In genomic region chr19:50817941-50818858, GRCh38 we compare ENCODE assay signal across 8 cellular contexts. TPM values are rescaled to one million over a fixed set of nuclear protein-coding genes. Genes with fewer than 3 reads are reported as not detected.
A peak's percentile ranks its signal among the peaks of the same experiment; 100 is the strongest.
DNase-seq lines count a peak whose midpoint lies in the region; ATAC-seq lines count a peak whose summit lies in the region.

No MANE protein-coding gene starts in this region.

- H3K27me3 Mint-ChIP-seq in activated naive CD4-positive, alpha-beta T cell treated with anti-CD3 and anti-CD28 coated beads for 36 hours (ENCODE audit: low read depth), result peaks cover 64% of the 10 kb centered on the region

- H3K4me3 ChIP-seq in iPS-15b (ENCODE audit: low read depth, low read length), result peak overlapping the region; percentile 85

- H3K27ac Mint-ChIP-seq in activated naive CD4-positive, alpha-beta T cell treated with anti-CD3 and anti-CD28 coated beads for 36 hours, result peak overlapping the region; percentile 37

- H3K4me1 Mint-ChIP-seq in activated naive CD4-positive, alpha-beta T cell treated with anti-CD3 and anti-CD28 coated beads for 36 hours (ENCODE audit: low read depth), result peaks cover 43% of the 10 kb centered on the region

- H3K36me3 ChIP-seq in iPS-15b (ENCODE audit: control insufficient read depth, insufficient read depth, low read length), result no peaks in the 10 kb centered on the region

- peak overlapping the region; percentile 67 for H3K4me3 Mint-ChIP-seq in activated naive CD4-positive, alpha-beta T cell treated with anti-CD3 and anti-CD28 coated beads for 36 hours

- no peaks in the 10 kb centered on the region for H3K9me3 Mint-ChIP-seq in activated naive CD4-positive, alpha-beta T cell treated with anti-CD3 and anti-CD28 coated beads for 36 hours

- ATAC-seq in GM18499 (IDR thresholded peaks at IDR 0.05; ENCODE audit: insufficient read depth, unreplicated experiment), result peak; percentile 28
- peak; percentile 53 for ATAC-seq in HG02678 (IDR thresholded peaks at IDR 0.05; ENCODE audit: unreplicated experiment)

- peaks cover 66% of the 10 kb centered on the region for H3K27me3 ChIP-seq in iPS-15b (ENCODE audit: control insufficient read depth, insufficient read depth, low read length)

- intact Hi-C loops in activated naive CD4-positive, alpha-beta T cell treated with anti-CD3 and anti-CD28 coated beads for 36 hours (cut with micrococcal nuclease), result loop anchor here (1.0 to 2.0 kb wide), 2 partner anchors 14 to 17 kb away; no protein-coding TSS in a partner anchor

- peaks cover 18% of the 10 kb centered on the region for H3K4me1 ChIP-seq in iPS-15b (ENCODE audit: control insufficient read depth, insufficient read depth, low read length)

- H3K9ac ChIP-seq in iPS-15b (ENCODE audit: low read depth, low read length), result no peak overlapping the region

- H3K36me3 Mint-ChIP-seq in activated naive CD4-positive, alpha-beta T cell treated with anti-CD3 and anti-CD28 coated beads for 36 hours (ENCODE audit: low read depth), result no peaks in the 10 kb centered on the region

- CTCF ChIA-PET in activated naive CD4-positive, alpha-beta T cell treated with anti-CD3 and anti-CD28 coated beads for 36 hours (lab: Charles Lee), result no interaction called here

- DNase-seq in AG08395 (ENCODE audit: low spot score) (peak; percentile 41), NCI-H2171 treated with DMSO at 0.1 percent for 48 hours (lab: John Stamatoyannopoulos, UW) (peak; percentile 35), UCSD-AML1 (lab: John Stamatoyannopoulos, UW; ENCODE audit: unreplicated experiment) (no peak)
- DNase-seq in activated naive CD4-positive, alpha-beta T cell treated with anti-CD3 and anti-CD28 coated beads for 36 hours, result peak; percentile 72
- DNase-seq in stimulated activated CD8-positive, alpha-beta memory T cell treated with anti-CD3 and anti-CD28 coated beads, Interleukin-7, amount 100 ng/mL, for 24 hours (ENCODE audit: low read depth), result peak; percentile 43

- no peaks in the 10 kb centered on the region for H3K9me3 ChIP-seq in iPS-15b (ENCODE audit: control insufficient read depth, insufficient read depth, low read length)

RNA-seq across cellular contexts. Expression of gene KLK1, which starts 5.4 kb away (rescaled TPM):
- total RNA-seq in activated naive CD4-positive, alpha-beta T cell treated with anti-CD3 and anti-CD28 coated beads for 36 hours, result 1 to 10 TPM in 1 of 2 experiments, under 1 TPM in 1; 0.79 to 1.1 TPM

RNA-seq across cellular contexts. Expression of gene KLK15, which starts 15.2 kb away (rescaled TPM):
- total RNA-seq in activated naive CD4-positive, alpha-beta T cell treated with anti-CD3 and anti-CD28 coated beads for 36 hours, result not detected

RNA-seq across cellular contexts. Expression of gene ACP4, which starts 28.0 kb away (rescaled TPM):
- total RNA-seq in activated naive CD4-positive, alpha-beta T cell treated with anti-CD3 and anti-CD28 coated beads for 36 hours, result not detected

RNA-seq across cellular contexts. Expression of gene KLK3, which starts 36.5 kb away (rescaled TPM):
- total RNA-seq in activated naive CD4-positive, alpha-beta T cell treated with anti-CD3 and anti-CD28 coated beads for 36 hours, result not detected

RNA-seq across cellular contexts. Expression of gene GPR32, which starts 47.9 kb away (rescaled TPM):
- total RNA-seq in activated naive CD4-positive, alpha-beta T cell treated with anti-CD3 and anti-CD28 coated beads for 36 hours, result not detected
